1 cellular context compared by ENCODE assay signal in the genomic region with DNA sequence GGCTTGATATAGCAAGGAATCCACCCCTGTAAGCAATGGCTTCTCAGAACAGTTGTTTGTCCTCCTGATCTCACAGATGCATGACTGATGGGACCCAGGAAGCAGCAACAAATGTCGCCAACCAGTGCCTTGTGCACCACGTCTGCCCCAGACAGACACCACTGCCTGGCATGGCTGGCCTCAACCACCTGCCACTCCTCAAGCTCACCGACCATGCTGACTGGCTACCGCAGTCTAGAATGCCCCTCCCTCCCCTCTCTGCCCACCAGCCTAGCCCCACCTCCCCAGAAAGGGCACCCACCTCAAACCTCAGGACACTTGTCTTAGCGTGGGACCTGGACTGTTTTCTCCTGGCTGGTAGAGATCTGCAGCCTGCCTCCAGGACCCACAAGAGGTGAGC.
TF ChIP-seq lines count a peak whose summit lies in the region.

No MANE protein-coding gene starts in this region.

TF ChIP-seq in H1, 55 proteins besides CTCF, POLR2A, EP300 and RAD21:
- TF ChIP-seq NRF1 (IDR thresholded peaks at IDR 0.05; ENCODE audit: low read depth, low read length) (no peak), KDM5A (IDR thresholded peaks at IDR 0.05; ENCODE audit: low read length) (no peak), ASH2L (IDR thresholded peaks at IDR 0.05; ENCODE audit: low read length) (no peak), TAF7 (optimal IDR thresholded peaks at IDR 0.05; ENCODE audit: borderline replicate concordance, low read depth, low read length) (no peak), SP2 (IDR thresholded peaks at IDR 0.05; ENCODE audit: low read length) (no peak), SUZ12 (IDR thresholded peaks at IDR 0.05; ENCODE audit: low read length) (no peak), CBX8 (IDR thresholded peaks at IDR 0.05; ENCODE audit: borderline replicate concordance, low read depth, low read length) (no peak), PHF8 (conservative IDR thresholded peaks at IDR 0.05; ENCODE audit: low read depth, low read length) (no peak), POLR2AphosphoS5 (IDR thresholded peaks at IDR 0.05; ENCODE audit: low read depth, low read length) (no peak), POU5F1 (IDR thresholded peaks at IDR 0.05; ENCODE audit: low read depth, low read length) (no peak), ZNF274 (IDR thresholded peaks at IDR 0.05; ENCODE audit: borderline replicate concordance, extremely low read depth, low read length) (no peak), KDM1A (IDR thresholded peaks at IDR 0.05; ENCODE audit: borderline replicate concordance, low read length) (no peak), HDAC6 (IDR thresholded peaks at IDR 0.05; ENCODE audit: low read depth, low read length) (no peak), SP4 (IDR thresholded peaks at IDR 0.05; ENCODE audit: low read length) (no peak), CHD2 (IDR thresholded peaks at IDR 0.05; ENCODE audit: low read length) (no peak), SIRT6 (IDR thresholded peaks at IDR 0.05; ENCODE audit: low read length) (no peak)
- TF ChIP-seq, protein P1, sequence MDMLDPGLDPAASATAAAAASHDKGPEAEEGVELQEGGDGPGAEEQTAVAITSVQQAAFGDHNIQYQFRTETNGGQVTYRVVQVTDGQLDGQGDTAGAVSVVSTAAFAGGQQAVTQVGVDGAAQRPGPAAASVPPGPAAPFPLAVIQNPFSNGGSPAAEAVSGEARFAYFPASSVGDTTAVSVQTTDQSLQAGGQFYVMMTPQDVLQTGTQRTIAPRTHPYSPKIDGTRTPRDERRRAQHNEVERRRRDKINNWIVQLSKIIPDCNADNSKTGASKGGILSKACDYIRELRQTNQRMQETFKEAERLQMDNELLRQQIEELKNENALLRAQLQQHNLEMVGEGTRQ (IDR thresholded peaks at IDR 0.05; ENCODE audit: low read length), result no peak
- TF ChIP-seq, protein P2, sequence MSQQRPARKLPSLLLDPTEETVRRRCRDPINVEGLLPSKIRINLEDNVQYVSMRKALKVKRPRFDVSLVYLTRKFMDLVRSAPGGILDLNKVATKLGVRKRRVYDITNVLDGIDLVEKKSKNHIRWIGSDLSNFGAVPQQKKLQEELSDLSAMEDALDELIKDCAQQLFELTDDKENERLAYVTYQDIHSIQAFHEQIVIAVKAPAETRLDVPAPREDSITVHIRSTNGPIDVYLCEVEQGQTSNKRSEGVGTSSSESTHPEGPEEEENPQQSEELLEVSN (IDR thresholded peaks at IDR 0.05), result no peak
